ENCODE assay signal across 25 cellular contexts in genomic region chr14:63475761-63476160, GRCh38.
DNase-seq lines count a peak whose midpoint lies in the region; ATAC-seq, FAIRE-seq and TF ChIP-seq lines count a peak whose summit lies in the region.
"Had no signal": no experiment of that assay in that cellular context is flagged by ENCODE, and none has a peak within 500 bp of the region (broad histone marks: within the 10 kb centered on the region; RNA-seq: fewer than 3 reads in every experiment).

No MANE protein-coding gene starts in this region.

- peaks cover 2% of the 10 kb centered on the region for H3K36me3 Mint-ChIP-seq in CD4-positive, alpha-beta T cell (ENCODE audit: low read depth)

- no peak for DNase-seq in CD4-positive, alpha-beta T cell
- DNase-seq in GM12892 (ENCODE audit: insufficient read length) (no peak), SK-N-MC (ENCODE audit: low read depth, low spot score) (no peak), glomerular endothelial cell (ENCODE audit: extremely low read depth, low read depth, low spot score) (peak; percentile 14), GM13976 (ENCODE audit: low spot score) (no peak), NCI-H345 (lab: John Stamatoyannopoulos, UW) (no peak)
- DNase-seq: activated B cell treated with CpG ODN at 0.5 μM for 24 hours; activated CD4-positive, alpha-beta memory T cell treated with anti-CD3 and anti-CD28 coated beads for 36 hours; activated gamma-delta T cell; colonic mucosa; KBM-7; NCI-H146; NCI-H2171; NCI-H524 treated with DMSO at 0.1 percent for 48 hours; posterior cingulate gyrus; stimulated activated naive CD4-positive, alpha-beta T cell treated with Interleukin-2 at 50 U/mL for 16 hours; T-helper 17 cell had no signal

- no peak overlapping the region for H3K4me3 Mint-ChIP-seq in CD4-positive, alpha-beta T cell
- H3K4me3 Mint-ChIP-seq: activated B cell treated with CpG ODN at 0.5 μM for 24 hours; activated CD4-positive, alpha-beta memory T cell treated with anti-CD3 and anti-CD28 coated beads for 36 hours; neural progenitor cell; T-helper 17 cell had no signal

- in situ Hi-C loops in GM13976 (cut with MboI; ENCODE audit: low sequenced_read_pairs, unreplicated experiment): no loop called here

- POLR2A ChIA-PET in CD4-positive, alpha-beta T cell (lab: Charles Lee): interaction anchor here (0.9 kb wide), 1 partner anchor 36 kb away, joined by 3 read pairs; no protein-coding TSS in a partner anchor

- H3K27ac ChIP-seq in CD4-positive, alpha-beta T cell (ENCODE audit: low read depth, low read length): no peak overlapping the region
- H3K27ac ChIP-seq in SK-N-MC: peak overlapping the region; percentile 44
- H3K27ac ChIP-seq: breast epithelium, colonic mucosa, gastroesophageal sphincter, neural progenitor cell had no signal

- H3K9me3 ChIP-seq in CD4-positive, alpha-beta T cell (ENCODE audit: control insufficient read depth, low read length): no peaks in the 10 kb centered on the region
- no peaks in the 10 kb centered on the region for H3K9me3 ChIP-seq in SK-N-MC (ENCODE audit: low read depth, low read length)
- H3K9me3 ChIP-seq: breast epithelium, colonic mucosa, gastroesophageal sphincter had no signal

- H3K27ac Mint-ChIP-seq in CD4-positive, alpha-beta T cell: peak overlapping the region; percentile 0
- H3K27ac Mint-ChIP-seq: activated B cell treated with CpG ODN at 0.5 μM for 24 hours; activated CD4-positive, alpha-beta memory T cell treated with anti-CD3 and anti-CD28 coated beads for 36 hours; neural progenitor cell; T-helper 17 cell had no signal

- H3K36me3 ChIP-seq in SK-N-MC (ENCODE audit: insufficient read depth, low read length): no peaks in the 10 kb centered on the region
- H3K36me3 ChIP-seq: breast epithelium, colonic mucosa, gastroesophageal sphincter, neural progenitor cell had no signal

- CTCF ChIA-PET in CD4-positive, alpha-beta T cell (lab: Charles Lee): no interaction called here

- intact Hi-C loops in CD4-positive, alpha-beta T cell (cut with DNase I, micrococcal nuclease): no loop called here

- H3K4me1 Mint-ChIP-seq in CD4-positive, alpha-beta T cell (ENCODE audit: low read depth): peaks cover 61% of the 10 kb centered on the region

- H3K9ac ChIP-seq in SK-N-MC (ENCODE audit: insufficient read length): no peak overlapping the region
- H3K9ac ChIP-seq: neural progenitor cell had no signal

- H3K27me3 ChIP-seq in CD4-positive, alpha-beta T cell (ENCODE audit: control insufficient read depth, insufficient read depth, low read length): no peaks in the 10 kb centered on the region
- H3K27me3 ChIP-seq: breast epithelium, colonic mucosa, gastroesophageal sphincter, neural progenitor cell had no signal

- no peak for TF ChIP-seq POLR2A in GM12892 (IDR thresholded peaks at IDR 0.05; ENCODE audit: low read depth, low read length)

- no peak for TF ChIP-seq CTCF in CD4-positive, alpha-beta T cell (IDR thresholded peaks at IDR 0.05)
- TF ChIP-seq CTCF in GM13976 (IDR thresholded peaks at IDR 0.05; ENCODE audit: borderline replicate concordance, control extremely low read depth, extremely low read depth, insufficient read depth, missing control alignments): no peak

- no peaks in the 10 kb centered on the region for H3K9me3 Mint-ChIP-seq in CD4-positive, alpha-beta T cell
- H3K9me3 Mint-ChIP-seq: activated B cell treated with CpG ODN at 0.5 μM for 24 hours; activated CD4-positive, alpha-beta memory T cell treated with anti-CD3 and anti-CD28 coated beads for 36 hours; neural progenitor cell had no signal

- ATAC-seq in CD4-positive, alpha-beta T cell (ENCODE audit: poor library complexity): no peak
- ATAC-seq in HG02973 (IDR thresholded peaks at IDR 0.05; ENCODE audit: unreplicated experiment): no peak
- ATAC-seq: gastroesophageal sphincter, sciatic nerve, T-helper 17 cell had no signal

- H3K4me3 ChIP-seq in SK-N-MC: no peak overlapping the region
- H3K4me3 ChIP-seq: breast epithelium, colonic mucosa, gastroesophageal sphincter, lung, neural progenitor cell had no signal

- no peaks in the 10 kb centered on the region for H3K27me3 Mint-ChIP-seq in CD4-positive, alpha-beta T cell
- H3K27me3 Mint-ChIP-seq: activated B cell treated with CpG ODN at 0.5 μM for 24 hours; activated CD4-positive, alpha-beta memory T cell treated with anti-CD3 and anti-CD28 coated beads for 36 hours; T-helper 17 cell had no signal

- FAIRE-seq in GM12892 (lab: Jason Lieb, UNC): peak; percentile 14
- FAIRE-seq: keratinocyte, RCC 7860 had no signal
